In genomic region chr7:36018816-36019484, GRCh38 we compare ENCODE assay signal across 27 cellular contexts.
"Had no signal": no experiment of that assay in that cellular context is flagged by ENCODE, and none has a peak within 500 bp of the region (broad histone marks: within the 10 kb centered on the region; RNA-seq: fewer than 3 reads in every experiment).

No MANE protein-coding gene starts in this region.

- DNase-seq: activated CD4-positive, alpha-beta T cell treated with anti-CD3 and anti-CD28 coated beads for 36 hours; activated CD4-positive, alpha-beta T cell treated with anti-CD3 and anti-CD28 coated beads, Interleukin-2, amount 10 ng/mL, durations not matched to agents 7 days and 5 days; activated CD4-positive, alpha-beta T cell treated with anti-CD3 and anti-CD28 coated beads, Interleukin-2, amount 50 U/mL, for 48 hours; activated CD8-positive, alpha-beta T cell treated with anti-CD3 and anti-CD28 coated beads, Interleukin-2, amount 10 ng/mL, durations not matched to agents 7 days and 5 days; activated gamma-delta T cell treated with Interleukin-2 at 50 U/mL for 16 hours; activated naive CD4-positive, alpha-beta T cell treated with anti-CD3 and anti-CD28 coated beads for 36 hours; activated T-cell treated with anti-CD3 and anti-CD28 coated beads, Interleukin-2, amount 50 U/mL, for 24 hours; adrenal gland; body of pancreas; MM.1S; MV-4-11; NCI-H1092; NCI-H1436 treated with DMSO at 0.1 percent for 48 hours; NCI-H1694 treated with DMSO at 0.1 percent for 48 hours; NCI-H2029; NCI-H345; NCI-H524 treated with DMSO at 0.1 percent for 48 hours; NCI-H748 treated with DMSO at 0.1 percent for 48 hours; NK-92 treated with Interleukin-12 subunit alpha and Interleukin-12 subunit beta, amount 100 ng/mL, for 24 hours; PC-3; Right ventricle myocardium superior; SW 1271; T1000 had no signal

- H3K27ac ChIP-seq: adrenal gland, body of pancreas, breast epithelium, KMS-11, RWPE1 had no signal

- H3K9ac ChIP-seq: KMS-11 had no signal

- H3K4me3 Mint-ChIP-seq: activated CD4-positive, alpha-beta T cell treated with anti-CD3 and anti-CD28 coated beads for 36 hours; activated CD4-positive, alpha-beta T cell treated with anti-CD3 and anti-CD28 coated beads, Interleukin-2, amount 10 ng/mL, durations not matched to agents 7 days and 5 days; activated CD8-positive, alpha-beta T cell treated with anti-CD3 and anti-CD28 coated beads, Interleukin-2, amount 10 ng/mL, durations not matched to agents 7 days and 5 days; activated naive CD4-positive, alpha-beta T cell treated with anti-CD3 and anti-CD28 coated beads for 36 hours; activated T-cell treated with anti-CD3 and anti-CD28 coated beads, Interleukin-2, amount 50 U/mL, for 24 hours had no signal

- H3K27ac Mint-ChIP-seq: activated CD4-positive, alpha-beta T cell treated with anti-CD3 and anti-CD28 coated beads for 36 hours; activated CD4-positive, alpha-beta T cell treated with anti-CD3 and anti-CD28 coated beads, Interleukin-2, amount 10 ng/mL, durations not matched to agents 7 days and 5 days; activated CD8-positive, alpha-beta T cell treated with anti-CD3 and anti-CD28 coated beads, Interleukin-2, amount 10 ng/mL, durations not matched to agents 7 days and 5 days; activated naive CD4-positive, alpha-beta T cell treated with anti-CD3 and anti-CD28 coated beads for 36 hours; activated naive CD4-positive, alpha-beta T cell treated with anti-CD3 and anti-CD28 coated beads, Interleukin-2, amount 50 U/mL, for 72 hours; activated T-cell treated with anti-CD3 and anti-CD28 coated beads, Interleukin-2, amount 50 U/mL, for 24 hours had no signal

- H3K4me1 Mint-ChIP-seq: activated CD4-positive, alpha-beta T cell treated with anti-CD3 and anti-CD28 coated beads for 36 hours; activated CD4-positive, alpha-beta T cell treated with anti-CD3 and anti-CD28 coated beads, Interleukin-2, amount 10 ng/mL, durations not matched to agents 7 days and 5 days had no signal

- H3K9me3 ChIP-seq: adrenal gland, body of pancreas, breast epithelium had no signal

- H3K27me3 ChIP-seq: adrenal gland, body of pancreas, breast epithelium had no signal

- H3K27me3 Mint-ChIP-seq: activated CD4-positive, alpha-beta T cell treated with anti-CD3 and anti-CD28 coated beads for 36 hours; activated CD4-positive, alpha-beta T cell treated with anti-CD3 and anti-CD28 coated beads, Interleukin-2, amount 10 ng/mL, durations not matched to agents 7 days and 5 days; activated T-cell treated with anti-CD3 and anti-CD28 coated beads, Interleukin-2, amount 50 U/mL, for 24 hours had no signal

- H3K36me3 Mint-ChIP-seq: activated naive CD4-positive, alpha-beta T cell treated with anti-CD3 and anti-CD28 coated beads, Interleukin-2, amount 50 U/mL, for 72 hours had no signal

- H3K9me3 Mint-ChIP-seq: activated CD4-positive, alpha-beta T cell treated with anti-CD3 and anti-CD28 coated beads, Interleukin-2, amount 10 ng/mL, durations not matched to agents 7 days and 5 days; activated naive CD4-positive, alpha-beta T cell treated with anti-CD3 and anti-CD28 coated beads for 36 hours; activated naive CD4-positive, alpha-beta T cell treated with anti-CD3 and anti-CD28 coated beads, Interleukin-2, amount 50 U/mL, for 72 hours; activated T-cell treated with anti-CD3 and anti-CD28 coated beads, Interleukin-2, amount 50 U/mL, for 24 hours had no signal

- H3K4me1 ChIP-seq: body of pancreas, breast epithelium had no signal

- ATAC-seq: activated CD4-positive, alpha-beta T cell treated with anti-CD3 and anti-CD28 coated beads for 36 hours; activated CD8-positive, alpha-beta T cell treated with anti-CD3 and anti-CD28 coated beads, Interleukin-2, amount 10 ng/mL, durations not matched to agents 7 days and 5 days; activated naive CD4-positive, alpha-beta T cell treated with anti-CD3 and anti-CD28 coated beads, Interleukin-2, amount 50 U/mL, for 72 hours; body of pancreas; PC-3 had no signal

- H3K4me2 ChIP-seq: KMS-11 had no signal

- H3K36me3 ChIP-seq: adrenal gland, breast epithelium had no signal

- H3K4me3 ChIP-seq: adrenal gland, body of pancreas, breast epithelium had no signal
